ENCODE assay signal across 10 cellular contexts in genomic region chr14:22122227-22123187, GRCh38.
A peak's percentile ranks its signal among the peaks of the same experiment; 100 is the strongest.
DNase-seq lines count a peak whose midpoint lies in the region; ATAC-seq and TF ChIP-seq lines count a peak whose summit lies in the region.
"Had no signal": no experiment of that assay in that cellular context is flagged by ENCODE, and none has a peak within 500 bp of the region (broad histone marks: within the 10 kb centered on the region; RNA-seq: fewer than 3 reads in every experiment).

No MANE protein-coding gene starts in this region.

- no peaks in the 10 kb centered on the region for H3K27me3 ChIP-seq in Peyer's patch
- peaks cover 4% of the 10 kb centered on the region for H3K27me3 ChIP-seq in endodermal cell (ENCODE audit: control insufficient read depth, insufficient read depth, low read length, poor library complexity, severe bottlenecking)

- WGBS in endodermal cell (ENCODE audit: insufficient coverage in 1 of 2, insufficient read length in 1 of 2), 2 experiments, result 72 to 83% methylated on average over 5 to 6 of the region's 6 CpGs

- peak overlapping the region; percentile 83 for H3K4me3 Mint-ChIP-seq in activated T-cell treated with anti-CD3 and anti-CD28 coated beads, Interleukin-2, amount 50 U/mL, for 4 hours
- no peak overlapping the region for H3K4me3 Mint-ChIP-seq in endodermal cell
- H3K4me3 Mint-ChIP-seq: brain had no signal

- H3K36me3 ChIP-seq in Peyer's patch (no peaks in the 10 kb centered on the region), endodermal cell (ENCODE audit: control insufficient read depth, insufficient read depth, low read length) (no peaks in the 10 kb centered on the region)

- H3K4me1 ChIP-seq in Peyer's patch (no peaks in the 10 kb centered on the region), endodermal cell (ENCODE audit: control insufficient read depth, insufficient read depth, low read length) (no peaks in the 10 kb centered on the region)

- H3K27me3 Mint-ChIP-seq in activated T-cell treated with anti-CD3 and anti-CD28 coated beads, Interleukin-2, amount 50 U/mL, for 4 hours (ENCODE audit: low read depth), result no peaks in the 10 kb centered on the region
- peaks cover 7% of the 10 kb centered on the region for H3K27me3 Mint-ChIP-seq in endodermal cell (ENCODE audit: insufficient read depth)

- H3K27ac Mint-ChIP-seq in endodermal cell, result no peak overlapping the region
- H3K27ac Mint-ChIP-seq: brain had no signal

- peaks cover 11% of the 10 kb centered on the region for H3K4me1 Mint-ChIP-seq in activated T-cell treated with anti-CD3 and anti-CD28 coated beads, Interleukin-2, amount 50 U/mL, for 4 hours (ENCODE audit: low read depth)
- no peaks in the 10 kb centered on the region for H3K4me1 Mint-ChIP-seq in endodermal cell
- H3K4me1 Mint-ChIP-seq: brain had no signal

- no peak for DNase-seq in activated T-cell treated with anti-CD3 and anti-CD28 coated beads, Interleukin-2, amount 50 U/mL, for 4 hours
- DNase-seq in activated T-cell treated with anti-CD3 and anti-CD28 coated beads, Interleukin-2, amount 50 U/mL, for 1 hour, result no peak
- DNase-seq in Peyer's patch (no peak), endodermal cell (no peak), NCI-H2196 treated with DMSO at 0.1 percent for 48 hours (lab: John Stamatoyannopoulos, UW; ENCODE audit: unreplicated experiment) (no peak), HEK293T (ENCODE audit: extremely low spot score) (no peak)
- DNase-seq in stimulated activated naive CD8-positive, alpha-beta T cell treated with anti-CD3 and anti-CD28 coated beads, Interleukin-15, Interleukin-2, amounts not matched to agents 100 U/mL and 50 U/mL, for 24 hours, result no peak
- DNase-seq: NCI-H187 treated with DMSO at 0.1 percent for 48 hours had no signal

- POLR2A ChIA-PET in HEK293T (lab: Yijun Ruan, JAX), result no interaction called here

- no peak overlapping the region for H3K9ac ChIP-seq in endodermal cell (ENCODE audit: extremely low read depth, low read length, poor library complexity, severe bottlenecking)

- TF ChIP-seq CTCF in Peyer's patch (IDR thresholded peaks at IDR 0.05), result peak in 4 of 6 experiments; percentile 9 to 57 (median 42)
- peak; percentile 73 for TF ChIP-seq CTCF in endodermal cell (conservative IDR thresholded peaks at IDR 0.05)

- CTCF ChIA-PET in HEK293T (lab: Yijun Ruan, JAX), result interaction anchor here (0.9 to 1.1 kb wide), 2 partner anchors 9 to 79 kb away, joined by 3 to 4 read pairs; no protein-coding TSS in a partner anchor

- H3K36me3 Mint-ChIP-seq in activated T-cell treated with anti-CD3 and anti-CD28 coated beads, Interleukin-2, amount 50 U/mL, for 4 hours (ENCODE audit: insufficient read depth), result no peaks in the 10 kb centered on the region
- H3K36me3 Mint-ChIP-seq in endodermal cell (ENCODE audit: low read depth), result no peaks in the 10 kb centered on the region
- H3K36me3 Mint-ChIP-seq: brain had no signal

- no peak for TF ChIP-seq POLR2A in Peyer's patch (IDR thresholded peaks at IDR 0.05)

- H3K9me3 ChIP-seq in Peyer's patch (no peaks in the 10 kb centered on the region), endodermal cell (ENCODE audit: control insufficient read depth, low read length) (no peaks in the 10 kb centered on the region)

- peak in 1 of 2 donors; percentile 37 for ATAC-seq in activated T-cell treated with anti-CD3 and anti-CD28 coated beads, Interleukin-2, amount 50 U/mL, for 4 hours
- peak; percentile 19 for ATAC-seq in stimulated activated naive CD8-positive, alpha-beta T cell treated with anti-CD3 and anti-CD28 coated beads, Interleukin-15, Interleukin-2, amounts not matched to agents 100 U/mL and 50 U/mL, for 24 hours
- no peak for ATAC-seq in GM21367 (IDR thresholded peaks at IDR 0.05; ENCODE audit: unreplicated experiment)

- H3K27ac ChIP-seq in Peyer's patch, result no peak overlapping the region
- H3K27ac ChIP-seq in endodermal cell (ENCODE audit: low read depth, low read length), result no peak overlapping the region

- no peaks in the 10 kb centered on the region for H3K9me3 Mint-ChIP-seq in activated T-cell treated with anti-CD3 and anti-CD28 coated beads, Interleukin-2, amount 50 U/mL, for 4 hours
- H3K9me3 Mint-ChIP-seq in endodermal cell, result no peaks in the 10 kb centered on the region
- H3K9me3 Mint-ChIP-seq: brain had no signal

- H3K4me3 ChIP-seq in Peyer's patch (no peak overlapping the region), endodermal cell (ENCODE audit: low read length) (no peak overlapping the region)

TF ChIP-seq in HEK293T, 16 proteins besides CTCF, POLR2A, EP300 and RAD21:
- TF ChIP-seq SP1 (IDR thresholded peaks at IDR 0.05) (no peak), ZNF384 (IDR thresholded peaks at IDR 0.05) (no peak), BHLHE40 (IDR thresholded peaks at IDR 0.05; ENCODE audit: borderline replicate concordance) (no peak), PKNOX1 (IDR thresholded peaks at IDR 0.05) (no peak), ELF4 (IDR thresholded peaks at IDR 0.05) (no peak), FOXA1 (IDR thresholded peaks at IDR 0.05) (no peak), LEF1 (IDR thresholded peaks at IDR 0.05; ENCODE audit: borderline replicate concordance) (no peak)
